In genomic region chr22:37538590-37539357, GRCh38 we compare ENCODE assay signal across 8 cellular contexts. TPM values are rescaled to one million over a fixed set of nuclear protein-coding genes. Genes with fewer than 3 reads are reported as not detected.
DNase-seq lines count a peak whose midpoint lies in the region; ATAC-seq and TF ChIP-seq lines count a peak whose summit lies in the region.

No MANE protein-coding gene starts in this region.

- peaks cover 14% of the 10 kb centered on the region for H3K27me3 Mint-ChIP-seq in T-helper 17 cell

- peaks cover 0 to 10% of the 10 kb centered on the region in 2 donors for H3K4me1 ChIP-seq in adrenal gland (replicated peaks in 1 of 2)
- H3K4me1 ChIP-seq in left ventricle myocardium inferior, result peaks cover 10% of the 10 kb centered on the region

- H3K9me3 ChIP-seq in T-helper 17 cell (ENCODE audit: control insufficient read depth, low read length, poor library complexity, severe bottlenecking), result no peaks in the 10 kb centered on the region
- H3K9me3 ChIP-seq in adrenal gland (replicated peaks in 1 of 3), result no peaks in the 10 kb centered on the region
- no peaks in the 10 kb centered on the region for H3K9me3 ChIP-seq in left ventricle myocardium inferior (replicated peaks)

- H3K36me3 ChIP-seq in adrenal gland (replicated peaks in 1 of 2) (no peaks in the 10 kb centered on the region), left ventricle myocardium inferior (no peaks in the 10 kb centered on the region)

- H3K36me3 Mint-ChIP-seq in T-helper 17 cell (ENCODE audit: low read depth), result no peaks in the 10 kb centered on the region

- peak overlapping the region; percentile 79 for H3K4me3 Mint-ChIP-seq in T-helper 17 cell

- WGBS in adrenal gland, 4 donors, result 9 to 14% (median 13%) methylated on average over 16 to 20 of the region's 20 CpGs

- TF ChIP-seq POLR2A in adrenal gland (IDR thresholded peaks at IDR 0.05), result peak in 1 of 2 donors; percentile 11

- ATAC-seq in HG02642 (IDR thresholded peaks at IDR 0.05; ENCODE audit: poor library complexity, unreplicated experiment) (peak; percentile 83), T-helper 17 cell (peak; percentile 99), HG03571 (IDR thresholded peaks at IDR 0.05; ENCODE audit: unreplicated experiment) (no peak)

- intact Hi-C loops in adrenal gland (cut with DNase I) (loop anchor here in 1 of 2 donors (2.0 kb wide), 1 partner anchor 52 kb away; no protein-coding TSS in a partner anchor), left ventricle myocardium inferior (cut with micrococcal nuclease) (loop anchor here (2.0 kb wide), 1 partner anchor 54 kb away; no protein-coding TSS in a partner anchor)

- H3K27ac ChIP-seq in adrenal gland, result peak overlapping the region in 2 of 5 donors; percentile 39 to 57
- peak overlapping the region; percentile 49 for H3K27ac ChIP-seq in left ventricle myocardium inferior (replicated peaks)

- peak overlapping the region; percentile 91 for H3K27ac Mint-ChIP-seq in T-helper 17 cell

- DNase-seq in GM10266 (ENCODE audit: extremely low spot score) (peak; percentile 93), NCI-H146 (lab: John Stamatoyannopoulos, UW) (peak; percentile 81), T-helper 17 cell (peak; percentile 77 to 87 (median 79)), adrenal gland (peak; percentile 94 to 98 (median 97)), left ventricle myocardium inferior (peak; percentile 92), renal cortical epithelial cell (ENCODE audit: low read depth) (peak; percentile 82)

- H3K4me1 Mint-ChIP-seq in T-helper 17 cell, result peaks cover 28% of the 10 kb centered on the region

- no peak overlapping the region for H3K4me3 ChIP-seq in adrenal gland
- H3K4me3 ChIP-seq in left ventricle myocardium inferior, result no peak overlapping the region

- TF ChIP-seq CTCF in GM10266 (IDR thresholded peaks at IDR 0.05; ENCODE audit: control insufficient read depth, insufficient read depth, low read depth, missing control alignments) (peak; percentile 98), adrenal gland (IDR thresholded peaks at IDR 0.05) (peak; percentile 91 to 100 (median 100)), left ventricle myocardium inferior (IDR thresholded peaks at IDR 0.05; ENCODE audit: borderline replicate concordance) (peak; percentile 97)

- no peaks in the 10 kb centered on the region for H3K27me3 ChIP-seq in adrenal gland
- H3K27me3 ChIP-seq in left ventricle myocardium inferior (ENCODE audit: low read depth), result no peaks in the 10 kb centered on the region

RNA-seq across cellular contexts. Expression of gene CARD10, which starts 19.6 kb away (rescaled TPM):
- total RNA-seq in T-helper 17 cell, result under 1 TPM; 0.12 to 0.31 TPM
- total RNA-seq in adrenal gland, result 10 to 100 TPM; 14.0 to 34.2 (median 20.9) TPM
- polyA plus RNA-seq in adrenal gland, result 10 to 100 TPM in 2 of 3 donors, 1 to 10 TPM in 1; 4.7 to 24.4 (median 17.4) TPM
- total RNA-seq in left ventricle myocardium inferior, result 9.0 TPM
- 39.9 and 46.0 TPM in 2 replicates for total RNA-seq in renal cortical epithelial cell

RNA-seq across cellular contexts. Expression of gene CDC42EP1, which starts 21.5 kb away (rescaled TPM):
- not detected for total RNA-seq in T-helper 17 cell
- total RNA-seq in adrenal gland, result 100 to 1,000 TPM in 5 of 8 donors, 10 to 100 TPM in 3; 74.4 to 159 (median 125) TPM
- polyA plus RNA-seq in adrenal gland, result 10 to 100 TPM; 19.7 to 65.1 (median 39.5) TPM
- total RNA-seq in left ventricle myocardium inferior, result 17.7 TPM
- 20.8 and 42.7 TPM in 2 replicates for total RNA-seq in renal cortical epithelial cell

RNA-seq across cellular contexts. Expression of gene LGALS2, which starts 41.1 kb away (rescaled TPM):
- total RNA-seq in T-helper 17 cell, result 1 to 10 TPM; 1.9 to 6.1 TPM
- under 1 TPM in 1 of 8 donors, not detected in 7; 0.42 TPM for total RNA-seq in adrenal gland
- polyA plus RNA-seq in adrenal gland, result 1 to 10 TPM in 1 of 3 donors, under 1 TPM in 2; 0.42 to 1.4 (median 0.47) TPM
- not detected for total RNA-seq in left ventricle myocardium inferior
- not detected in 2 replicates for total RNA-seq in renal cortical epithelial cell

RNA-seq across cellular contexts. Expression of gene MFNG, which starts 52.6 kb away (rescaled TPM):
- total RNA-seq in T-helper 17 cell, result 100 to 1,000 TPM; 139 to 150 TPM
- 10 to 100 TPM; 16.2 to 27.6 (median 22.7) TPM for total RNA-seq in adrenal gland
- 10 to 100 TPM in 1 of 3 donors, 1 to 10 TPM in 2; 4.3 to 11.5 (median 7.8) TPM for polyA plus RNA-seq in adrenal gland
- total RNA-seq in left ventricle myocardium inferior, result 11.8 TPM
- 1.1 and 2.6 TPM in 2 replicates for total RNA-seq in renal cortical epithelial cell

Comparison
In these comparisons a context has a peak if more than half of its experiments do, and no peak if none do; other contexts are left out.
1. RNA of gene CDC42EP1, which starts 21.5 kb away (total RNA-seq): 74.4 to 159 TPM in adrenal gland, 20.8 to 42.7 TPM in renal cortical epithelial cell and 17.7 TPM in left ventricle myocardium inferior (single experiment); not detected in T-helper 17 cell; every median in the first group is over 10 times any median in the second.
2. Peak in every context shown above with its lines, with median percentiles within 50 percentile points of each other: DNase-seq and CTCF ChIP-seq.